Comparison of ENCODE assay signal across 8 cellular contexts in the genomic region with DNA sequence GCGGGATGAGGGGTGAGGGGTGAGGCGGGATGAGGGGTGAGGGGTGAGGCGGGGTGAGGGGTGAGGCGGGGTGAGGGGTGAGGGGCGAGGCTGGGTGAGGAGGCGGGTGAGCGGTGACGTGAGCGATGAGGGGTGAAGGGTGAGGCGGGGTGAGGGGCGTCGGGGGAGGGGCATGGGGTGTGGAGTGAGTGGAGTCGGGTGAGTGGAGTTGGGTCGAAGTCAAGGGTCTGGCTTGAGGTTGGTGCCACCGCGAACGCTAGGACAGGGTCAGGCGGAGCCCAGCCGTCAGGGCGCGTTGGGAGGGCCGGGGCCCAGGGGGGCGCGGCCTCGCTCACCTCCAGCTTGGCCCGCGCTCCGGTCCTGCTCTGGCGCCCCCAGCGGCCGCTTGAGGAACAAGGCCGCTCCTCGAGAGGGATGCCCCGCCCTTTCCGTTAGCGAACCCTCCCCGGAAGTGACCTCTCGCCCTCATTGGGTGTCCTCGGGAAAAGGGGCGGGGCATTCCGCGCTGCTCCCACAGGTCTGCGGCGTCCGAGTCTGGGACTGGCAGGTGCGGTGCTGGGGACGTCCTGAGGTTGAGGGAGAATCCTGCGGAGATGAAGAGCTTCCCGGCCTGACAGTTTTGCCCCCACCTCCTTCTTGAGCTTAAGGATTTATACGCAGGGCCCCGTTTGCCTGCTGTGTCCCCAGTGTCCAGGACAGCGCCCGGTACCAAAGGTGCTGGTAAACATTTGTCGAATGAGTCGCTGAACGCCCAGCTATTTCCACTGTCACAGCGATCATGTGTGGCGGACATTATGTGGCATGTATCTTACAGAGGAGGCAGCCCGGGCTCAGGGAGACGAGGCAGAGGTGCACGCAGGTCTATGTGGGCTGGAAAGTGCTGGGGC. TPM values are rescaled to one million over a fixed set of nuclear protein-coding genes. Genes with fewer than 3 reads are reported as not detected.
DNase-seq lines count a peak whose midpoint lies in the region; ATAC-seq and TF ChIP-seq lines count a peak whose summit lies in the region.

A gene with protein sequence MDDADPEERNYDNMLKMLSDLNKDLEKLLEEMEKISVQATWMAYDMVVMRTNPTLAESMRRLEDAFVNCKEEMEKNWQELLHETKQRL (minus strand): TSS at position 397 of the 887 bp plus-strand sequence. CDS start 6,514 bp downstream, outside the sequence.

- H3K9ac ChIP-seq in colonic mucosa (ENCODE audit: low read depth in 2 of 2, low read length in 2 of 2), result peak within 1 kb of the TSS; percentile 72 to 99

- intact Hi-C loops in colonic mucosa (cut with DNase I), result loop anchor here (5.0 to 10.0 kb wide), 2 partner anchors 40 to 52 kb away; no protein-coding TSS in a partner anchor

- H3K36me3 ChIP-seq in BJ (ENCODE audit: control insufficient read depth, insufficient read depth, low read length), result no peaks in the 10 kb centered on the region
- no peaks in the 10 kb centered on the region for H3K36me3 ChIP-seq in colonic mucosa

- H3K4me3 ChIP-seq in BJ (ENCODE audit: low read depth, low read length) (peak within 1 kb of the TSS; percentile 52), colonic mucosa (peak within 1 kb of the TSS; percentile 42)

- H3K9me3 ChIP-seq in colonic mucosa, result no peaks in the 10 kb centered on the region

- CTCF ChIA-PET in BJ (lab: Yijun Ruan, JAX), result interaction anchor here (0.6 to 2.8 kb wide), 21 partner anchors 9 to 134 kb away, joined by 3 to 20 read pairs (median 5); partner anchors contain the start of genes KLHDC7B, SCO2 and TYMP

- peak within 1 kb of the TSS; percentile 73 for H3K27ac ChIP-seq in colonic mucosa

- H3K4me1 ChIP-seq in colonic mucosa, result peaks cover 6% of the 10 kb centered on the region

- DNase-seq in BJ (ENCODE audit: low read depth) (peak; percentile 30), GM19238 (ENCODE audit: insufficient read length, low spot score) (peak; percentile 95), NCI-H510A treated with DMSO at 0.1 percent for 48 hours (lab: John Stamatoyannopoulos, UW) (peak; percentile 87), colonic mucosa (peak; percentile 99), left kidney (ENCODE audit: low read depth, low spot score) (peak; percentile 98)
- DNase-seq in activated CD4-positive, alpha-beta T cell treated with anti-CD3 and anti-CD28 coated beads for 4 hours, result peak; percentile 97 to 98
- peak; percentile 98 to 99 for DNase-seq in stimulated activated CD4-positive, alpha-beta T cell treated with anti-CD3 and anti-CD28 coated beads, Interleukin-2, amount 100 ng/mL, for 24 hours

- TF ChIP-seq CTCF in BJ (IDR thresholded peaks at IDR 0.05; ENCODE audit: insufficient read depth, low read depth, low read length) (peak; percentile 84), colonic mucosa (IDR thresholded peaks at IDR 0.05) (peak; percentile 96)

- peaks cover 7% of the 10 kb centered on the region; the same call in 1 of the 2 replicates for H3K27me3 ChIP-seq in BJ (ENCODE audit: control insufficient read depth, insufficient read depth, low read length)
- no peaks in the 10 kb centered on the region for H3K27me3 ChIP-seq in colonic mucosa

- peak; percentile 95 for ATAC-seq in HG03439 (IDR thresholded peaks at IDR 0.05; ENCODE audit: unreplicated experiment)

- POLR2A ChIA-PET in BJ (lab: Charles Lee), result no interaction called here

RNA-seq across cellular contexts. Expression of the gene that starts here (rescaled TPM):
- not detected in 2 replicates for polyA plus RNA-seq in BJ (2011; rRNA removed)
- polyA minus RNA-seq in BJ (2011; rRNA and poly(A)+ RNA removed), result not detected in 2 replicates
- not detected for total RNA-seq in colonic mucosa

Comparison
In these comparisons a context has a peak if more than half of its experiments do, and no peak if none do; other contexts are left out.
1. Peak in every context shown above with its lines: DNase-seq, ATAC-seq, H3K4me3 ChIP-seq and H3K27ac ChIP-seq.
2. Peak in DNase-seq and H3K4me3 ChIP-seq in BJ; RNA of the gene not detected or under 1 TPM.
3. Peak in DNase-seq, H3K4me3 ChIP-seq, H3K27ac ChIP-seq and H3K9ac ChIP-seq in colonic mucosa; RNA of the gene not detected or under 1 TPM.
4. DNase-seq: peak in every context shown above with its lines; median percentile 99 in colonic mucosa; 98 in stimulated activated CD4-positive, alpha-beta T cell treated with anti-CD3 and anti-CD28 coated beads, Interleukin-2, amount 100 ng/mL, for 24 hours; 98 in left kidney; 98 in activated CD4-positive, alpha-beta T cell treated with anti-CD3 and anti-CD28 coated beads for 4 hours; 95 in GM19238; 87 in NCI-H510A treated with DMSO at 0.1 percent for 48 hours; 30 in BJ.